ENCODE assay signal across 16 cellular contexts in the genomic region with DNA sequence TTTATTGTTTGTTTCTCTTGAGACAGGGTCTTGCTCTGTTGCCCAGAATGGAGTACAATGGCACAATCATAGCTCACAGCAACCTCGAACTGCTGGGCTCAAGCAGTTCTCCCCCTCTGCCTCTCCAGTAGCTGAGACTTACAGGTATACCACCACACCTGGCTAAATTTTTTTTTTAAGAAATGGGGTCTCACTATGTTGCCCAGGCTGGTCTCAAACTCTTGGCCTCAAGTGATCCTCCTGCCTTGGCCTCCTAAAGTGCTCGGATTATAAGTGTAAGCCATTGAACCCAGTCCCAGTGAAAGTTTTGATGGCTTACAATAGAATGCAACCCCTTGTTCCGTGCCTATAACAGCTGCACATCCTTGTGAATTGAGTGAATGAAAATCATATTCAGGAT.
DNase-seq lines count a peak whose midpoint lies in the region; ATAC-seq and TF ChIP-seq lines count a peak whose summit lies in the region.
"Had no signal": no experiment of that assay in that cellular context is flagged by ENCODE, and none has a peak within 500 bp of the region (broad histone marks: within the 10 kb centered on the region; RNA-seq: fewer than 3 reads in every experiment).

No MANE protein-coding gene starts in this region.

- no peak for ATAC-seq in GM21528 (IDR thresholded peaks at IDR 0.05; ENCODE audit: low FRiP score, unreplicated experiment)

- H3K27ac ChIP-seq in RWPE1, result peak overlapping the region; percentile 35; the same call in 1 of the 2 replicates
- no peak overlapping the region for H3K27ac ChIP-seq in coronary artery

- POLR2A ChIA-PET in RWPE1 (lab: Yijun Ruan, JAX; ENCODE audit: low non-redundant PET), result no interaction called here

- no peak for DNase-seq in RWPE1 (ENCODE audit: low spot score)
- DNase-seq in coronary artery (ENCODE audit: low spot score), result peak; percentile 22
- peak; percentile 45 for DNase-seq in mesenteric fat pad (ENCODE audit: low spot score)
- no peak for DNase-seq in SHP77 (lab: John Stamatoyannopoulos, UW)
- no peak for DNase-seq in SKM-1 (lab: John Stamatoyannopoulos, UW; ENCODE audit: unreplicated experiment)
- DNase-seq: C1 segment of cervical spinal cord; Calu3; CD4-positive, alpha-beta memory T cell; COR-L47; DMS53; DMS79 treated with DMSO at 0.1 percent for 48 hours; GF-D8; GOT3; H7; HCEC 1CT had no signal

- H3K4me3 ChIP-seq in coronary artery, result no peak overlapping the region

- TF ChIP-seq CTCF in RWPE1 (conservative IDR thresholded peaks at IDR 0.05; ENCODE audit: low read depth) (no peak), coronary artery (IDR thresholded peaks at IDR 0.05) (no peak)

- CTCF ChIA-PET in RWPE1 (lab: Yijun Ruan, JAX), result interaction anchor here (0.6 to 1.3 kb wide), 3 partner anchors 26 to 223 kb away, joined by 3 to 4 read pairs (median 4); no protein-coding TSS in a partner anchor

Comparison
In these comparisons a context has a peak if more than half of its experiments do, and no peak if none do; other contexts are left out.
1. DNase-seq: peak in coronary artery (single experiment) and mesenteric fat pad (single experiment); none in RWPE1 (single experiment), SHP77 (0 of 2) and SKM-1 (single experiment).